ENCODE assay signal across 9 cellular contexts in the genomic region with DNA sequence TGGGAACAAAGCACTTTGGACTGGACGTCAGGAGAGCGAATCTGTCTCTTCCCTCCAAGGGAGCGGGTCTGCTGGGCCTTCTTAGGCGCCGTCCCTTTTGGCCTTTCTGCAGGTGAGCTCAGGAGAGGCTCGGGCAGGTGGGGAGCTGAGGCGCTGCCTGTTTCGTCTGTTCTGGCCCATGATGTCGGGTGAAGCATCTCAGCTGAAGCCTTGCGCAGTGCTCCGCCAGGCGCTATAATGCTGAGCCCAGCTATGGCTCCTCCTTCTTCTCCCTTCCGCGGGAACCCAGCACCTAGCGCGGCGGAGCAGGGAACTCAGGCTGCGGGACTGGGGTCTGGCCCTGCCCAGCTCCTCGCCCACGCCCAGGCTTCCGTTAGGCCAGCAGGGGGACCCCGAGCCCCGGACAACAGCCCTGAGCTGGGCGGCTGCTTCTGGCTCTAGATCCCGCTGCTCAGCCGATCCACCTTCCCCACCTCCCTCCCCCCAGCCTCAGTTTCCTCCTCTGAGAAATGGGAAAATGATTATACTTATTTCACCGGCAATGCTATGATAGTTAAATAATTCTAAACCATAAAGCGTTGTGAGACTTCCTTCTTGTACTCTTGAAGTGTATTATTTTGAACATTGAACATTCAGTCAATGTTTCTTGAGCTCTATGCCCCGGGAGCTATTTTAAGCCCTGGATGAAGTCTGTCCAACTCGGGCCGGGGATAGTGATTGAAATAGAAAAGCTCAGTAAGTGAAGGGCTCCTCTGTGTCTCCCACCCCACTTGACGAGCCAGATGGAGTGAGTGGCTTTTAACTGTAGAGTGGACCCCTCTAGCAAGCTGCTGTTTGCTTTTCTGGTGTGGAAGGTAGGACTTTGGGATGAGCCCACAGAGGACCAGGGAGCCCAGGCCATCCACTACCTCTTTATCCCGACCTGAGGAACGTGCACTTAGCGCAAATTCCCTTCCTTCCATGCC. TPM values are rescaled to one million over a fixed set of nuclear protein-coding genes. Genes with fewer than 3 reads are reported as not detected.
DNase-seq lines count a peak whose midpoint lies in the region; ATAC-seq and TF ChIP-seq lines count a peak whose summit lies in the region.
"Had no signal": no experiment of that assay in that cellular context is flagged by ENCODE, and none has a peak within 500 bp of the region (broad histone marks: within the 10 kb centered on the region; RNA-seq: fewer than 3 reads in every experiment).

No MANE protein-coding gene starts in this region.

- no peak overlapping the region for H3K4me3 Mint-ChIP-seq in activated naive CD4-positive, alpha-beta T cell treated with anti-CD3 and anti-CD28 coated beads for 36 hours
- no peak overlapping the region for H3K4me3 Mint-ChIP-seq in effector memory CD8-positive, alpha-beta T cell

- DNase-seq in activated naive CD4-positive, alpha-beta T cell treated with anti-CD3 and anti-CD28 coated beads for 36 hours: peak; percentile 57
- DNase-seq in activated naive CD4-positive, alpha-beta T cell (lab: John Stamatoyannopoulos, UW): no peak
- peak; percentile 83 for DNase-seq in NCI-H1092 treated with DMSO at 0.1 percent for 48 hours (lab: John Stamatoyannopoulos, UW)
- DNase-seq in fibroblast of the aortic adventitia (ENCODE audit: low read depth): peak; percentile 63
- no peak for DNase-seq in effector memory CD8-positive, alpha-beta T cell

- H3K4me2 ChIP-seq in neural cell (ENCODE audit: low read length): no peak overlapping the region

- no peak overlapping the region for H3K27ac ChIP-seq in VCaP
- no peak overlapping the region for H3K27ac ChIP-seq in neural cell (ENCODE audit: low read length)

- peaks cover 14% of the 10 kb centered on the region for H3K27me3 ChIP-seq in neural cell (ENCODE audit: insufficient read depth, low read depth, low read length)

- no peak for TF ChIP-seq EP300 in neural cell (conservative IDR thresholded peaks at IDR 0.05; ENCODE audit: poor library complexity, severe bottlenecking)

- no peaks in the 10 kb centered on the region for H3K79me2 ChIP-seq in neural cell (replicated peaks; ENCODE audit: insufficient read depth, low read length)

- H3K9ac ChIP-seq in neural cell (ENCODE audit: low read length): no peak overlapping the region

- TF ChIP-seq CTCF in VCaP (conservative IDR thresholded peaks at IDR 0.05): peak; percentile 87
- TF ChIP-seq CTCF in fibroblast of the aortic adventitia (IDR thresholded peaks at IDR 0.05; ENCODE audit: insufficient read depth, low read length): peak; percentile 79
- peak; percentile 54 for TF ChIP-seq CTCF in neural cell (IDR thresholded peaks at IDR 0.05; ENCODE audit: poor library complexity, severe bottlenecking)

- H3K27ac Mint-ChIP-seq in activated naive CD4-positive, alpha-beta T cell treated with anti-CD3 and anti-CD28 coated beads for 36 hours: no peak overlapping the region
- no peak overlapping the region for H3K27ac Mint-ChIP-seq in effector memory CD8-positive, alpha-beta T cell

- H3K9me3 Mint-ChIP-seq in activated naive CD4-positive, alpha-beta T cell treated with anti-CD3 and anti-CD28 coated beads for 36 hours: no peaks in the 10 kb centered on the region
- no peaks in the 10 kb centered on the region for H3K9me3 Mint-ChIP-seq in effector memory CD8-positive, alpha-beta T cell

- no peak overlapping the region for H2AFZ ChIP-seq in neural cell (ENCODE audit: low read depth, low read length)

- no peak for ATAC-seq in effector memory CD8-positive, alpha-beta T cell (replicated peaks)
- no peak for ATAC-seq in GM21528 (IDR thresholded peaks at IDR 0.05; ENCODE audit: low FRiP score, unreplicated experiment)

- H3K9me2 ChIP-seq in neural cell (ENCODE audit: insufficient read depth, low read length): no peaks in the 10 kb centered on the region

- H3K9me3 ChIP-seq in neural cell (ENCODE audit: low read length): no peaks in the 10 kb centered on the region

- no peaks in the 10 kb centered on the region for H3K36me3 Mint-ChIP-seq in activated naive CD4-positive, alpha-beta T cell treated with anti-CD3 and anti-CD28 coated beads for 36 hours (ENCODE audit: low read depth)
- H3K36me3 Mint-ChIP-seq in effector memory CD8-positive, alpha-beta T cell (ENCODE audit: insufficient read depth): no peaks in the 10 kb centered on the region

- H3K4me3 ChIP-seq in fibroblast of the aortic adventitia (ENCODE audit: low read depth, low read length): no peak overlapping the region
- H3K4me3 ChIP-seq in neural cell (ENCODE audit: low read length): no peak overlapping the region

- intact Hi-C loops in activated naive CD4-positive, alpha-beta T cell treated with anti-CD3 and anti-CD28 coated beads for 36 hours (cut with micrococcal nuclease): loop anchor here (1.0 to 5.0 kb wide), 3 partner anchors 55 to 149 kb away; no protein-coding TSS in a partner anchor

- no peaks in the 10 kb centered on the region for H3K4me1 Mint-ChIP-seq in activated naive CD4-positive, alpha-beta T cell treated with anti-CD3 and anti-CD28 coated beads for 36 hours (ENCODE audit: low read depth)
- H3K4me1 Mint-ChIP-seq in effector memory CD8-positive, alpha-beta T cell (ENCODE audit: low read depth in 2 of 2): peaks cover 0 to 4% of the 10 kb centered on the region in 2 donors

- peak; percentile 48 for TF ChIP-seq RAD21 in neural cell (conservative IDR thresholded peaks at IDR 0.05)

- H3K36me3 ChIP-seq in neural cell (ENCODE audit: insufficient read depth, low read length): no peaks in the 10 kb centered on the region

- no peaks in the 10 kb centered on the region for H3F3A ChIP-seq in neural cell (ENCODE audit: insufficient read depth, low read length, poor library complexity, severe bottlenecking)

- peaks cover 41% of the 10 kb centered on the region for H3K27me3 Mint-ChIP-seq in activated naive CD4-positive, alpha-beta T cell treated with anti-CD3 and anti-CD28 coated beads for 36 hours (ENCODE audit: low read depth)
- H3K27me3 Mint-ChIP-seq in effector memory CD8-positive, alpha-beta T cell: peaks cover 35 to 72% of the 10 kb centered on the region in 2 donors

- CTCF ChIA-PET in activated naive CD4-positive, alpha-beta T cell treated with anti-CD3 and anti-CD28 coated beads for 36 hours (lab: Charles Lee): interaction anchor here (0.6 to 2.3 kb wide), 12 partner anchors 10 to 1281 kb away, joined by 3 to 13 read pairs (median 4); partner anchors contain the start of genes ADORA1 and CHI3L1

- H4K20me1 ChIP-seq in neural cell (ENCODE audit: insufficient read depth): no peaks in the 10 kb centered on the region

TF ChIP-seq in neural cell, 6 proteins besides CTCF, POLR2A, EP300 and RAD21:
- TF ChIP-seq TAF1 (IDR thresholded peaks at IDR 0.05; ENCODE audit: low read depth) (no peak), SMC3 (conservative IDR thresholded peaks at IDR 0.05; ENCODE audit: poor library complexity) (peak; percentile 62)

RNA-seq across cellular contexts. Expression of gene ADORA1, which starts 9.6 kb away (rescaled TPM):
- total RNA-seq in activated naive CD4-positive, alpha-beta T cell treated with anti-CD3 and anti-CD28 coated beads for 36 hours: not detected
- 0.72 and 6.5 TPM in 2 replicates for total RNA-seq in fibroblast of the aortic adventitia (ENCODE audit: low replicate concordance)
- polyA plus RNA-seq in neural cell: 7.2 and 18.0 TPM in 2 replicates
- 10.0 and 18.3 TPM in 2 replicates for polyA minus RNA-seq in neural cell
- total RNA-seq: glomerular endothelial cell had no signal

RNA-seq across cellular contexts. Expression of gene MYOG, which starts 32.1 kb away (rescaled TPM):
- not detected for total RNA-seq in activated naive CD4-positive, alpha-beta T cell treated with anti-CD3 and anti-CD28 coated beads for 36 hours
- total RNA-seq in fibroblast of the aortic adventitia (ENCODE audit: low replicate concordance): not detected in 2 replicates
- not detected in 2 replicates for polyA plus RNA-seq in neural cell
- not detected in 2 replicates for polyA minus RNA-seq in neural cell
- total RNA-seq: glomerular endothelial cell had no signal

RNA-seq across cellular contexts. Expression of gene MYBPH, which starts 57.7 kb away (rescaled TPM):
- not detected for total RNA-seq in activated naive CD4-positive, alpha-beta T cell treated with anti-CD3 and anti-CD28 coated beads for 36 hours
- total RNA-seq in fibroblast of the aortic adventitia (ENCODE audit: low replicate concordance): 0.08 TPM in 1 of 2 replicates, not detected in the other
- not detected in 2 replicates for polyA plus RNA-seq in neural cell
- not detected in 2 replicates for polyA minus RNA-seq in neural cell
- total RNA-seq: glomerular endothelial cell had no signal

Comparison
In these comparisons a context has a peak if more than half of its experiments do, and no peak if none do; other contexts are left out.
1. DNase-seq: peak in activated naive CD4-positive, alpha-beta T cell treated with anti-CD3 and anti-CD28 coated beads for 36 hours (single experiment), NCI-H1092 treated with DMSO at 0.1 percent for 48 hours (single experiment) and fibroblast of the aortic adventitia (single experiment); none in activated naive CD4-positive, alpha-beta T cell (0 of 4) and effector memory CD8-positive, alpha-beta T cell (0 of 3).
2. Peak in every context shown above with its lines, with median percentiles within 50 percentile points of each other: CTCF ChIP-seq.